8 cellular contexts compared by ENCODE assay signal in genomic region chr3:66582721-66583141, GRCh38.
DNase-seq lines count a peak whose midpoint lies in the region; ATAC-seq and TF ChIP-seq lines count a peak whose summit lies in the region.

No MANE protein-coding gene starts in this region.

- peaks cover 6 to 13% (median 8%) of the 10 kb centered on the region in 4 donors for H3K4me1 Mint-ChIP-seq in CD4-positive, CD25-positive, alpha-beta regulatory T cell

- peak overlapping the region in 1 of 4 donors; percentile 3 for H3K4me3 Mint-ChIP-seq in CD4-positive, CD25-positive, alpha-beta regulatory T cell

- no peak overlapping the region for H3K27ac Mint-ChIP-seq in CD4-positive, CD25-positive, alpha-beta regulatory T cell

- H3K36me3 ChIP-seq in CD4-positive, CD25-positive, alpha-beta regulatory T cell (ENCODE audit: control insufficient read depth, insufficient read depth, low read length), result no peaks in the 10 kb centered on the region
- H3K36me3 ChIP-seq in heart left ventricle, result no peaks in the 10 kb centered on the region

- ATAC-seq in CD4-positive, CD25-positive, alpha-beta regulatory T cell (ENCODE audit: low read depth in 2 of 2), result peak; percentile 80 to 89
- peak; percentile 91 for ATAC-seq in GM21447 (IDR thresholded peaks at IDR 0.05; ENCODE audit: unreplicated experiment)
- ATAC-seq in heart left ventricle, result no peak

- H3K4me1 ChIP-seq in CD4-positive, CD25-positive, alpha-beta regulatory T cell (ENCODE audit: control insufficient read depth, insufficient read depth, low read length, poor library complexity, severe bottlenecking), result peaks cover 15% of the 10 kb centered on the region
- H3K4me1 ChIP-seq in heart left ventricle, result peaks cover 0 to 6% (median 0%) of the 10 kb centered on the region in 12 donors

- intact Hi-C loops in heart left ventricle (cut with DNase I), result no loop called here

- no peak overlapping the region for H3K4me3 ChIP-seq in CD4-positive, CD25-positive, alpha-beta regulatory T cell (ENCODE audit: low read depth, low read length)
- no peak overlapping the region for H3K4me3 ChIP-seq in heart left ventricle

- 85 to 88% (median 87%) methylated on average over 15 to 20 of the region's 20 CpGs for WGBS in heart left ventricle, 4 donors

- peaks cover 14% of the 10 kb centered on the region for H3K27me3 ChIP-seq in CD4-positive, CD25-positive, alpha-beta regulatory T cell (ENCODE audit: control insufficient read depth, insufficient read depth, low read length)
- no peaks in the 10 kb centered on the region for H3K27me3 ChIP-seq in heart left ventricle

- no peaks in the 10 kb centered on the region for H3K9me3 ChIP-seq in CD4-positive, CD25-positive, alpha-beta regulatory T cell (ENCODE audit: control insufficient read depth in 2 of 2, low read length in 2 of 2)
- H3K9me3 ChIP-seq in heart left ventricle, result no peaks in the 10 kb centered on the region

- TF ChIP-seq CTCF in heart left ventricle (IDR thresholded peaks at IDR 0.05), result no peak

- no peak for TF ChIP-seq POLR2A in heart left ventricle (IDR thresholded peaks at IDR 0.05)

- no peak overlapping the region for H3K27ac ChIP-seq in CD4-positive, CD25-positive, alpha-beta regulatory T cell (ENCODE audit: insufficient read depth, low read length, poor library complexity, severe bottlenecking)
- no peak overlapping the region for H3K27ac ChIP-seq in heart left ventricle

- peaks cover 0 to 12% (median 7%) of the 10 kb centered on the region in 7 donors for H3K9me3 Mint-ChIP-seq in CD4-positive, CD25-positive, alpha-beta regulatory T cell

- in situ Hi-C loops in KBM-7 (cut with MboI; ENCODE audit: low pct_unique_long_range_greater_than_20kb, low sequenced_read_pairs), result no loop called here

- DNase-seq in CD4-positive, CD25-positive, alpha-beta regulatory T cell, result peak; percentile 13 to 65 (median 54)
- DNase-seq in KBM-7, result peak; percentile 18
- peak; percentile 18 for DNase-seq in activated T-cell treated with anti-CD3 and anti-CD28 coated beads for 48 hours (ENCODE audit: low read depth)
- peak; percentile 6 for DNase-seq in stimulated activated CD4-positive, alpha-beta T cell treated with anti-CD3 and anti-CD28 coated beads, Interleukin-12 subunit alpha, Interleukin-12 subunit beta, amount 100 ng/mL, for 4 hours
- no peak for DNase-seq in NCI-H128 (lab: John Stamatoyannopoulos, UW; ENCODE audit: unreplicated experiment)
- no peak for DNase-seq in KG1 (lab: John Stamatoyannopoulos, UW)
- DNase-seq in heart left ventricle, result no peak

- H3K27me3 Mint-ChIP-seq in CD4-positive, CD25-positive, alpha-beta regulatory T cell, result peaks cover 51% of the 10 kb centered on the region

- H3K36me3 Mint-ChIP-seq in CD4-positive, CD25-positive, alpha-beta regulatory T cell, result peaks cover 4% of the 10 kb centered on the region

Comparison
In these comparisons a context has a peak if more than half of its experiments do, and no peak if none do; other contexts are left out.
1. ATAC-seq: peak in CD4-positive, CD25-positive, alpha-beta regulatory T cell (2 of 2) and GM21447 (single experiment); none in heart left ventricle (0 of 4).
2. DNase-seq: peak in CD4-positive, CD25-positive, alpha-beta regulatory T cell (3 of 3), KBM-7 (single experiment), activated T-cell treated with anti-CD3 and anti-CD28 coated beads for 48 hours (single experiment) and stimulated activated CD4-positive, alpha-beta T cell treated with anti-CD3 and anti-CD28 coated beads, Interleukin-12 subunit alpha, Interleukin-12 subunit beta, amount 100 ng/mL, for 4 hours (single experiment); none in NCI-H128 (single experiment), KG1 (single experiment) and heart left ventricle (0 of 5).